15 cellular contexts compared by ENCODE assay signal in the genomic region with DNA sequence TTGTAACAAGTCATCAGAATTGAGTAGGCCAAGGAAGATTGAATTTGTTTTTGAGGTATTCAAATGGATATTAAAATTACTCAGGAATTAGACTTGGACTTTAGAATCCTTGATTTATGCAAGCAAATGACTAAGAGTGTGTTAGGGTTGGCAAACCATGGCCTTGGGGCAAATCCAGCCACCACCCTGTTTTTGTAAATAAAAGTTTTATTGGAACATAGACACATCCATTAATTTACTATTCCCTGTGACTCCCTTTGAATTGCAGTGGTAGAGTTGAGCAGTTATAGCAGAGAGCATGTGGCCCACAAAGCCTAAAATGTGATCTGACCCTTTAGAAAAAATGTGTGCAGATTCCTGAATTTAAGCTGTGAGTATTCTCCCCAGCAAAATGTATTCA.
DNase-seq lines count a peak whose midpoint lies in the region; ATAC-seq and TF ChIP-seq lines count a peak whose summit lies in the region.
"Had no signal": no experiment of that assay in that cellular context is flagged by ENCODE, and none has a peak within 500 bp of the region (broad histone marks: within the 10 kb centered on the region; RNA-seq: fewer than 3 reads in every experiment).

No MANE protein-coding gene starts in this region.

- no peak for TF ChIP-seq CTCF in 22Rv1 (IDR thresholded peaks at IDR 0.05)

- peak overlapping the region; percentile 87 for H3K27ac ChIP-seq in 22Rv1

- no peak for ATAC-seq in HG03571 (IDR thresholded peaks at IDR 0.05; ENCODE audit: unreplicated experiment)
- ATAC-seq: WTC11 had no signal

- DNase-seq in HT-29 (ENCODE audit: low spot score) (peak; percentile 15), amniotic epithelial cell (ENCODE audit: low read depth) (peak; percentile 41), globus pallidus (ENCODE audit: low spot score) (peak; percentile 2), G401 (ENCODE audit: low spot score) (no peak), HuH-7 (ENCODE audit: low spot score) (no peak), NCI-H146 treated with DMSO at 0.1 percent for 48 hours (lab: John Stamatoyannopoulos, UW; ENCODE audit: unreplicated experiment) (no peak)
- DNase-seq: activated gamma-delta T cell; Caco-2; NCI-H1436 treated with DMSO at 0.1 percent for 48 hours; NCI-H510A; stimulated activated CD8-positive, alpha-beta memory T cell treated with anti-CD3 and anti-CD28 coated beads, Interleukin-4, amount 100 ng/mL, for 48 hours; tibial artery had no signal

- in situ Hi-C loops in G401 (cut with HindIII; ENCODE audit: low sequenced_read_pairs): no loop called here

Comparison
In these comparisons a context has a peak if more than half of its experiments do, and no peak if none do; other contexts are left out.
1. DNase-seq: peak in HT-29 (single experiment), amniotic epithelial cell (single experiment) and globus pallidus (single experiment); none in G401 (single experiment), HuH-7 (single experiment) and NCI-H146 treated with DMSO at 0.1 percent for 48 hours (single experiment).